Comparison of ENCODE assay signal across 17 cellular contexts in the genomic region with DNA sequence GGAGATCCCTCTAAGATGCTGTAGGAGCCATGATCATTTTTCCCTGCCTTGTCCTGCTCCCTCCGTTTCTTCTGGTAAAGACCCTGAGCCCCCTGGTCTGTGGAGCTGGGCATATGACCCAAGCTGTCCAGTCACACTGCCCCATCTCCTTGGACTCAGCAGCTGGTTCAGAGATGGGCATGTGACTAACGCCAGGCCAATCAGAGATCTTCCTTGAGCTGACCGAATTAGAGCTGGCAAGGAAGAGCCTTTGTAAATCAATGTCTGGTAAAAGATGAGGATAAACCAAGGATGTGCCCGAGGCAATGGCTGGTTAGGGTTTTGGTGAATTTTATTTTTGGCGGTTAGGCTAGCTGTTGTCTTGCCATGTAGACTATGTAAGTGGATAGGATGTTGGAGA.
DNase-seq lines count a peak whose midpoint lies in the region; ATAC-seq, FAIRE-seq and TF ChIP-seq lines count a peak whose summit lies in the region.
"Had no signal": no experiment of that assay in that cellular context is flagged by ENCODE, and none has a peak within 500 bp of the region (broad histone marks: within the 10 kb centered on the region; RNA-seq: fewer than 3 reads in every experiment).

No MANE protein-coding gene starts in this region.

- no peak overlapping the region for H3K18ac ChIP-seq in neuronal stem cell (ENCODE audit: low read length)

- H3K27ac ChIP-seq in A549 (no peak overlapping the region), neuronal stem cell (replicated peaks; ENCODE audit: low read length) (no peak overlapping the region)
- H3K27ac ChIP-seq: BLaER1 treated with 17β-estradiol and CSF1 and Interleukin-3, amounts not matched to agents 10 nM and 100 nM had no signal

- H3K79me1 ChIP-seq in neuronal stem cell (ENCODE audit: low read depth, low read length): no peaks in the 10 kb centered on the region

- TF ChIP-seq CTCF in A549 (IDR thresholded peaks at IDR 0.05): no peak
- TF ChIP-seq CTCF in WTC11 (IDR thresholded peaks at IDR 0.05): no peak

- H3K27me3 Mint-ChIP-seq in WTC11 (ENCODE audit: low read depth): peaks cover 3% of the 10 kb centered on the region; the same call in 1 of the 2 replicates
- peaks cover 4% of the 10 kb centered on the region for H3K27me3 Mint-ChIP-seq in activated T-helper 1 cell treated with anti-CD3 and anti-CD28 coated beads, Interleukin-12 subunit alpha, Interleukin-12 subunit beta, Interleukin-2, Interleukin-4 antibody, amounts not matched to agents 30 ng/mL and 10 ng/mL and 1 ng/mL, durations not matched to agents 14 hours and 24 hours and 36 hours (ENCODE audit: insufficient read depth)

- no peak overlapping the region for H3K4me3 ChIP-seq in A549
- no peak overlapping the region for H3K4me3 ChIP-seq in neuronal stem cell (ENCODE audit: low read length in 2 of 2)
- H3K4me3 ChIP-seq: BLaER1 treated with 17β-estradiol and CSF1 and Interleukin-3, amounts not matched to agents 10 nM and 100 nM had no signal

- H3K36me3 ChIP-seq in neuronal stem cell (replicated peaks in 1 of 2; ENCODE audit: control insufficient read depth in 2 of 2, insufficient read depth in 2 of 2, low read length in 2 of 2): no peaks in the 10 kb centered on the region
- H3K36me3 ChIP-seq: BLaER1 treated with 17β-estradiol and CSF1 and Interleukin-3, amounts not matched to agents 10 nM and 100 nM had no signal

- no peak overlapping the region for H2BK15ac ChIP-seq in neuronal stem cell (ENCODE audit: low read length)

- H3K23ac ChIP-seq in neuronal stem cell (ENCODE audit: low read depth, low read length, poor library complexity): no peak overlapping the region

- no peaks in the 10 kb centered on the region for H3K27me3 ChIP-seq in neuronal stem cell (ENCODE audit: control insufficient read depth in 3 of 3, insufficient read depth in 3 of 3, low read depth in 1 of 3, low read length in 3 of 3)
- H3K27me3 ChIP-seq: BLaER1 treated with 17β-estradiol and CSF1 and Interleukin-3, amounts not matched to agents 10 nM and 100 nM had no signal

- peaks cover 11% of the 10 kb centered on the region for H3K4me1 ChIP-seq in A549
- no peaks in the 10 kb centered on the region for H3K4me1 ChIP-seq in neuronal stem cell (ENCODE audit: control insufficient read depth in 2 of 2, insufficient read depth in 1 of 2, low read depth in 1 of 2, low read length in 2 of 2)

- H4K91ac ChIP-seq in neuronal stem cell (ENCODE audit: low read depth, low read length, poor library complexity): no peak overlapping the region

- no peak for FAIRE-seq in A549 (lab: Jason Lieb, UNC)
- FAIRE-seq in HTR-8/SVneo (lab: Jason Lieb, UNC): peak; percentile 28
- FAIRE-seq: HepG2 had no signal

- H3K4me1 Mint-ChIP-seq in WTC11: peaks cover 4% of the 10 kb centered on the region
- H3K4me1 Mint-ChIP-seq in activated T-helper 1 cell treated with anti-CD3 and anti-CD28 coated beads, Interleukin-12 subunit alpha, Interleukin-12 subunit beta, Interleukin-2, Interleukin-4 antibody, amounts not matched to agents 30 ng/mL and 10 ng/mL and 1 ng/mL, durations not matched to agents 14 hours and 24 hours and 36 hours (ENCODE audit: low read depth): no peaks in the 10 kb centered on the region

- no peak for TF ChIP-seq EP300 in A549 (IDR thresholded peaks at IDR 0.05)

- no peak for ATAC-seq in A549
- no peak for ATAC-seq in WTC11
- no peak for ATAC-seq in HG02973 (IDR thresholded peaks at IDR 0.05; ENCODE audit: unreplicated experiment)
- ATAC-seq: CD8-positive, alpha-beta T cell; HepG2 had no signal

- no peak overlapping the region for H3K27ac Mint-ChIP-seq in WTC11
- H3K27ac Mint-ChIP-seq in activated T-helper 1 cell treated with anti-CD3 and anti-CD28 coated beads, Interleukin-12 subunit alpha, Interleukin-12 subunit beta, Interleukin-2, Interleukin-4 antibody, amounts not matched to agents 30 ng/mL and 10 ng/mL and 1 ng/mL, durations not matched to agents 14 hours and 24 hours and 36 hours: no peak overlapping the region
- H3K27ac Mint-ChIP-seq: B cell; CD8-positive, alpha-beta T cell had no signal

- intact Hi-C loops in activated T-helper 1 cell treated with anti-CD3 and anti-CD28 coated beads, Interleukin-12 subunit alpha, Interleukin-12 subunit beta, Interleukin-2, Interleukin-4 antibody, amounts not matched to agents 30 ng/mL and 10 ng/mL and 1 ng/mL, durations not matched to agents 14 hours and 24 hours and 36 hours (cut with micrococcal nuclease): no loop called here

- no peak overlapping the region for H3K14ac ChIP-seq in neuronal stem cell (ENCODE audit: low read length)

- H3K4ac ChIP-seq in neuronal stem cell (ENCODE audit: low read length): no peak overlapping the region

- H2BK12ac ChIP-seq in neuronal stem cell (ENCODE audit: low read length): no peak overlapping the region

- 58% methylated on average over 5 of the region's 5 CpGs for WGBS in A549 (ENCODE audit: missing lambda C conversion rate)
- no CpG with 5 or more reads among the region's 5 CpGs for WGBS in neuronal stem cell (ENCODE audit: extremely low coverage in 2 of 2, insufficient read length in 2 of 2, insufficient replicate concordance in 1 of 2), 2 donors

- no peak overlapping the region for H3K4me2 ChIP-seq in A549
- no peak overlapping the region for H3K4me2 ChIP-seq in neuronal stem cell (ENCODE audit: insufficient read depth, low read length, poor library complexity, severe bottlenecking)
- H3K4me2 ChIP-seq: BLaER1 treated with 17β-estradiol and CSF1 and Interleukin-3, amounts not matched to agents 10 nM and 100 nM had no signal

- POLR2A ChIA-PET in A549 (lab: Yijun Ruan, JAX) (no interaction called here), WTC11 (lab: Charles Lee) (no interaction called here)

- TF ChIP-seq POLR2A in A549 (IDR thresholded peaks at IDR 0.05; ENCODE audit: low read length): no peak

- no peak overlapping the region for H4K8ac ChIP-seq in neuronal stem cell (ENCODE audit: low read depth, low read length)

- H2AK5ac ChIP-seq in neuronal stem cell (ENCODE audit: low read depth, low read length): no peak overlapping the region

- no peak overlapping the region for H3K4me3 Mint-ChIP-seq in WTC11
- no peak overlapping the region for H3K4me3 Mint-ChIP-seq in activated T-helper 1 cell treated with anti-CD3 and anti-CD28 coated beads, Interleukin-12 subunit alpha, Interleukin-12 subunit beta, Interleukin-2, Interleukin-4 antibody, amounts not matched to agents 30 ng/mL and 10 ng/mL and 1 ng/mL, durations not matched to agents 14 hours and 24 hours and 36 hours
- H3K4me3 Mint-ChIP-seq: B cell; CD8-positive, alpha-beta T cell had no signal

- no peak overlapping the region for H3K9ac ChIP-seq in neuronal stem cell (ENCODE audit: low read depth, low read length, poor library complexity)
- H3K9ac ChIP-seq: BLaER1 treated with 17β-estradiol and CSF1 and Interleukin-3, amounts not matched to agents 10 nM and 100 nM had no signal

- H3K36me3 Mint-ChIP-seq in WTC11: peaks cover 12% of the 10 kb centered on the region
- peaks cover 4% of the 10 kb centered on the region for H3K36me3 Mint-ChIP-seq in activated T-helper 1 cell treated with anti-CD3 and anti-CD28 coated beads, Interleukin-12 subunit alpha, Interleukin-12 subunit beta, Interleukin-2, Interleukin-4 antibody, amounts not matched to agents 30 ng/mL and 10 ng/mL and 1 ng/mL, durations not matched to agents 14 hours and 24 hours and 36 hours (ENCODE audit: low read depth)
- H3K36me3 Mint-ChIP-seq: CD8-positive, alpha-beta T cell had no signal

- peaks cover 10% of the 10 kb centered on the region; the same call in 2 of the 3 replicates for H3K9me3 ChIP-seq in A549
- H3K9me3 ChIP-seq in neuronal stem cell (replicated peaks in 1 of 2; ENCODE audit: control insufficient read depth in 2 of 2, insufficient read depth in 1 of 2, low read depth in 1 of 2, low read length in 2 of 2): peaks cover 4 to 19% of the 10 kb centered on the region in 2 donors

- H2BK5ac ChIP-seq in neuronal stem cell (ENCODE audit: low read length): peak overlapping the region; percentile 16

- H2AFZ ChIP-seq in neuronal stem cell (ENCODE audit: low read length): no peak overlapping the region

- DNase-seq in A549 (ENCODE audit: low read depth in 1 of 2, low spot score in 1 of 2): no peak
- DNase-seq in HTR-8/SVneo (ENCODE audit: insufficient read length, low spot score): no peak
- DNase-seq in WTC11 (ENCODE audit: low spot score): no peak
- no peak for DNase-seq in neuronal stem cell (ENCODE audit: low spot score)
- DNase-seq in activated T-helper 1 cell treated with anti-CD3 and anti-CD28 coated beads, Interleukin-12 subunit alpha, Interleukin-12 subunit beta, Interleukin-2, Interleukin-4 antibody, amounts not matched to agents 30 ng/mL and 10 ng/mL and 1 ng/mL, durations not matched to agents 14 hours and 24 hours and 36 hours (ENCODE audit: low spot score): no peak
- DNase-seq in iPS-NIHi11 (ENCODE audit: low spot score): no peak
- no peak for DNase-seq in NCI-H226
- DNase-seq: 8988T; Calu3; CD8-positive, alpha-beta T cell; DMS79 treated with DMSO at 0.1 percent for 48 hours; GF-D8; HCEC 1CT had no signal

- CTCF ChIA-PET in A549 (lab: Yijun Ruan, JAX): interaction anchor here (1.5 to 4.1 kb wide), 3 partner anchors 18 to 205 kb away, joined by 3 to 20 read pairs (median 4); no protein-coding TSS in a partner anchor
- CTCF ChIA-PET in WTC11 (lab: Charles Lee): interaction anchor here (0.5 to 3.0 kb wide), 4 partner anchors 20 to 364 kb away, joined by 3 to 18 read pairs (median 4); no protein-coding TSS in a partner anchor

- H3K9me3 Mint-ChIP-seq in WTC11: peaks cover 20% of the 10 kb centered on the region
- H3K9me3 Mint-ChIP-seq in activated T-helper 1 cell treated with anti-CD3 and anti-CD28 coated beads, Interleukin-12 subunit alpha, Interleukin-12 subunit beta, Interleukin-2, Interleukin-4 antibody, amounts not matched to agents 30 ng/mL and 10 ng/mL and 1 ng/mL, durations not matched to agents 14 hours and 24 hours and 36 hours: peaks cover 23% of the 10 kb centered on the region

- no peak for TF ChIP-seq RAD21 in A549 (conservative IDR thresholded peaks at IDR 0.05 in 1 of 2, IDR thresholded peaks at IDR 0.05 in 1 of 2)

- H2BK120ac ChIP-seq in neuronal stem cell (ENCODE audit: low read depth, low read length): no peak overlapping the region

TF ChIP-seq in A549, 52 proteins besides CTCF, POLR2A, EP300 and RAD21 (continues in another document):
- no peak for TF ChIP-seq POLR2AphosphoS2 (conservative IDR thresholded peaks at IDR 0.05; ENCODE audit: low read length)
- TF ChIP-seq HOXB13 (CRISPR knock-in tag; IDR thresholded peaks at IDR 0.05; ENCODE audit: low read depth): no peak
- TF ChIP-seq NFE2L2 (conservative IDR thresholded peaks at IDR 0.05; ENCODE audit: low read length): no peak
- no peak for TF ChIP-seq SMC3 (IDR thresholded peaks at IDR 0.05)

TF ChIP-seq in WTC11, 78 proteins besides CTCF, POLR2A, EP300 and RAD21 (continues in another document):
- TF ChIP-seq, protein P1, sequence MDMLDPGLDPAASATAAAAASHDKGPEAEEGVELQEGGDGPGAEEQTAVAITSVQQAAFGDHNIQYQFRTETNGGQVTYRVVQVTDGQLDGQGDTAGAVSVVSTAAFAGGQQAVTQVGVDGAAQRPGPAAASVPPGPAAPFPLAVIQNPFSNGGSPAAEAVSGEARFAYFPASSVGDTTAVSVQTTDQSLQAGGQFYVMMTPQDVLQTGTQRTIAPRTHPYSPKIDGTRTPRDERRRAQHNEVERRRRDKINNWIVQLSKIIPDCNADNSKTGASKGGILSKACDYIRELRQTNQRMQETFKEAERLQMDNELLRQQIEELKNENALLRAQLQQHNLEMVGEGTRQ (CRISPR knock-in tag; IDR thresholded peaks at IDR 0.05): peak; percentile 71
- TF ChIP-seq NFATC4 (CRISPR knock-in tag; IDR thresholded peaks at IDR 0.05) (no peak), NR1H2 (CRISPR knock-in tag; IDR thresholded peaks at IDR 0.05) (no peak)
